In the genomic region with DNA sequence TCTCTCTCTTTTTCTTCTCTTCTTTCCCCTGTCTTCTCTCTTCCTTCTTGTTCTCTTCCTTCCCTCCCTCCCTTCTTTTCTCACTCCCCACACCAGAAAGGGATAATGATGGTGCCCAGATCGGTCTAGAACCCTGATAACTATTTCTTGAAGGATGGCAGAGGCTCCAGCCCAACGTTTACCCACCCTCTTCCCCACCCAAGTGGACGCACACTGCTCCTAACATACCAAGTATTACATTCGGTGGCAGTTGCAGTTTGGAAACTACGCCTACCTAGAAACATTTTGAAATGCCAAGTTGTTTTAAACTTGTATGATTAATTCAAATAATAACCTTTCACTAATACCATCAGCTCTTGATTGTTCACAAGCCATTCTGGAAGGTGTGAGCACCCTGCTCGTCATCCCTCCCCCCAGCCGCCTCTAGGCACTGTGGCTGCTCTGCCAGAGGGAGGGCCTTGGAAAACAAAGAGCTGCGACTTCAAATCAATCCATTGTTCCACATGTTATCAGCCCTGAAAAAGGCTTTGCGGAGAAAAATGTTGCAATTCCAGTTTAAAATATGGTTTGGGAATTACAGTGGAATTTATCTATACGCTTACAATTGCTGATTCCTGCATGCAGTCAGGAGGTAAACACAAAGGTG, we compare ENCODE assay signal across 18 cellular contexts.
DNase-seq lines count a peak whose midpoint lies in the region; TF ChIP-seq lines count a peak whose summit lies in the region.
"Had no signal": no experiment of that assay in that cellular context is flagged by ENCODE, and none has a peak within 500 bp of the region (broad histone marks: within the 10 kb centered on the region; RNA-seq: fewer than 3 reads in every experiment).

No MANE protein-coding gene starts in this region.

- H3K36me3 ChIP-seq in H7 (replicated peaks; ENCODE audit: control insufficient read depth, insufficient read depth, low read length): no peaks in the 10 kb centered on the region
- no peaks in the 10 kb centered on the region for H3K36me3 ChIP-seq in sigmoid colon
- H3K36me3 ChIP-seq: BLaER1 had no signal

- no peak overlapping the region for H3K27ac ChIP-seq in sigmoid colon
- H3K27ac ChIP-seq: BLaER1, RWPE1 had no signal

- peak; percentile 48 for DNase-seq in H7
- peak; percentile 68 for DNase-seq in NCI-H69 (lab: John Stamatoyannopoulos, UW)
- DNase-seq in iPS-NIHi11 (ENCODE audit: low spot score): peak; percentile 32
- DNase-seq in pons (ENCODE audit: low spot score): peak; percentile 28
- no peak for DNase-seq in activated CD8-positive, alpha-beta memory T cell treated with anti-CD3 and anti-CD28 coated beads, Interleukin-2, amount 50 U/mL, for 4 hours
- no peak for DNase-seq in NCI-H1048 (lab: John Stamatoyannopoulos, UW)
- no peak for DNase-seq in sigmoid colon
- DNase-seq: CD4-positive, alpha-beta memory T cell; DMS153; KBM-7; MV-4-11; NCI-H1436 treated with DMSO at 0.1 percent for 48 hours; NCI-H2081 treated with DMSO at 0.1 percent for 48 hours; NCI-H510A; PC-3; SIG-M5 had no signal

- no peak for TF ChIP-seq CTCF in sigmoid colon (IDR thresholded peaks at IDR 0.05)

- no peak overlapping the region for H3K4me3 ChIP-seq in H7 (ENCODE audit: insufficient read depth, low read depth, low read length)
- H3K4me3 ChIP-seq in sigmoid colon: no peak overlapping the region
- H3K4me3 ChIP-seq: BLaER1 had no signal

- no peaks in the 10 kb centered on the region for H3K9me3 ChIP-seq in sigmoid colon
- H3K9me3 ChIP-seq: BLaER1 had no signal

- 42 to 55% methylated on average over 10 of the region's 10 CpGs for WGBS in sigmoid colon, 2 donors

- intact Hi-C loops in sigmoid colon (cut with DNase I): no loop called here

- TF ChIP-seq POLR2A in sigmoid colon (IDR thresholded peaks at IDR 0.05): no peak

- no peaks in the 10 kb centered on the region for H3K4me1 ChIP-seq in sigmoid colon
- H3K4me1 ChIP-seq: BLaER1 had no signal

- H3K27me3 ChIP-seq in H7 (ENCODE audit: control insufficient read depth, insufficient read depth, low read length): no peaks in the 10 kb centered on the region
- no peaks in the 10 kb centered on the region for H3K27me3 ChIP-seq in sigmoid colon
- H3K27me3 ChIP-seq: BLaER1 had no signal

- TF ChIP-seq EP300 in sigmoid colon (IDR thresholded peaks at IDR 0.05): no peak

Comparison
In these comparisons a context has a peak if more than half of its experiments do, and no peak if none do; other contexts are left out.
1. DNase-seq: peak in H7 (single experiment), NCI-H69 (single experiment), iPS-NIHi11 (single experiment) and pons (single experiment); none in activated CD8-positive, alpha-beta memory T cell treated with anti-CD3 and anti-CD28 coated beads, Interleukin-2, amount 50 U/mL, for 4 hours (single experiment), NCI-H1048 (single experiment) and sigmoid colon (single experiment).